32 cellular contexts compared by ENCODE assay signal in the genomic region with DNA sequence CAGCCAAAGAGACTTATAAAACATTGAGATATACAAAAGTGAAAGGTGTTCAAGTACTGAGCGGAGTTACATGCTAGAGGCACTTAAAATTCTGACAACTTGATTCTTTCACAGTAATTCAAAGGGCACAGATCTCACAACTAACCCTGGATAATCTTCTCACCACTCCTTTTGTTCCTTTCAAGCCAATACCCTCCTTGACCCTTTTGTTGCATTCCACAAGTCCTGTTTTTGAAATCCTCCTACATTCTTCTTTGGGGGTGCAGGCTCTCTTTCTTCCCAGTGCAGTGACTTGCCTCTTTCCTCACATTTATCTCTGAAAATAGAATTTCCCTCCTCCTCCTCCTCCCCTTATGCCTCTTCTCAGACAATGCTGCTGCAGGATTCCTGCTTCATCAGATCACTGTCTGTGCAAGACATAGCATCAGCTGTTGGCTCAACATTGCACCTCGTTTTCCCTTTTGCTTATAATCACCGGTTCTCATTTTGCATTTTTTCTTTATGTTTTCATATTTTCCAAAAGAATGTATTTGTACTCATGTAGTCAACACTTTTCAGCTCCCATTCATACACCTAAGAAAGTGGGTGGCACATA.
DNase-seq lines count a peak whose midpoint lies in the region; ATAC-seq and TF ChIP-seq lines count a peak whose summit lies in the region.
"Had no signal": no experiment of that assay in that cellular context is flagged by ENCODE, and none has a peak within 500 bp of the region (broad histone marks: within the 10 kb centered on the region; RNA-seq: fewer than 3 reads in every experiment).

No MANE protein-coding gene starts in this region.

- ATAC-seq in left cardiac atrium (no peak), HG03354 (IDR thresholded peaks at IDR 0.05; ENCODE audit: poor library complexity, severe bottlenecking, unreplicated experiment) (no peak)
- ATAC-seq: HCT116 had no signal

- H3K36me3 ChIP-seq in cardiac muscle cell (no peaks in the 10 kb centered on the region), endodermal cell (ENCODE audit: control insufficient read depth, insufficient read depth, low read length) (no peaks in the 10 kb centered on the region), MG63 (no peaks in the 10 kb centered on the region)
- H3K36me3 ChIP-seq: esophagus muscularis mucosa, left ventricle myocardium inferior, sigmoid colon, thoracic aorta, uterus had no signal

- H3K27me3 ChIP-seq in cardiac muscle cell (no peaks in the 10 kb centered on the region), endodermal cell (ENCODE audit: control insufficient read depth, insufficient read depth, low read length, poor library complexity, severe bottlenecking) (no peaks in the 10 kb centered on the region), MG63 (no peaks in the 10 kb centered on the region)
- H3K27me3 ChIP-seq: esophagus muscularis mucosa, hepatocyte, sigmoid colon had no signal

- no peak overlapping the region for H3K4me3 Mint-ChIP-seq in endodermal cell
- H3K4me3 Mint-ChIP-seq: activated naive CD4-positive, alpha-beta T cell treated with anti-CD3 and anti-CD28 coated beads for 36 hours; CD4-positive, alpha-beta memory T cell; nephron progenitor cell had no signal

- H3K27ac ChIP-seq in cardiac muscle cell (peak overlapping the region; percentile 46), endodermal cell (ENCODE audit: low read depth, low read length) (peak overlapping the region; percentile 29)
- H3K27ac ChIP-seq: 22Rv1, coronary artery, esophagus muscularis mucosa, hepatocyte, left ventricle myocardium inferior, sigmoid colon, thoracic aorta, uterus had no signal

- no peaks in the 10 kb centered on the region for H3K9me3 Mint-ChIP-seq in endodermal cell
- H3K9me3 Mint-ChIP-seq: nephron progenitor cell had no signal

- H3K36me3 Mint-ChIP-seq in endodermal cell (ENCODE audit: low read depth), result no peaks in the 10 kb centered on the region
- H3K36me3 Mint-ChIP-seq: CD4-positive, alpha-beta memory T cell had no signal

- H3K4me1 ChIP-seq in cardiac muscle cell (ENCODE audit: low read depth) (peaks cover 16% of the 10 kb centered on the region), endodermal cell (ENCODE audit: control insufficient read depth, insufficient read depth, low read length) (peaks cover 19% of the 10 kb centered on the region)
- H3K4me1 ChIP-seq: esophagus muscularis mucosa, left ventricle myocardium inferior, sigmoid colon, uterus had no signal

- no peaks in the 10 kb centered on the region for H3K27me3 Mint-ChIP-seq in endodermal cell (ENCODE audit: insufficient read depth)
- H3K27me3 Mint-ChIP-seq: CD4-positive, alpha-beta memory T cell; progenitor cell of endocrine pancreas had no signal

- peaks cover 34% of the 10 kb centered on the region for H3K4me1 Mint-ChIP-seq in endodermal cell
- H3K4me1 Mint-ChIP-seq: CD4-positive, alpha-beta memory T cell had no signal

- peak overlapping the region; percentile 44 for H3K27ac Mint-ChIP-seq in endodermal cell
- H3K27ac Mint-ChIP-seq: activated naive CD4-positive, alpha-beta T cell treated with anti-CD3 and anti-CD28 coated beads for 36 hours; CD4-positive, alpha-beta memory T cell; nephron progenitor cell; progenitor cell of endocrine pancreas had no signal

- H3K9ac ChIP-seq in endodermal cell (ENCODE audit: extremely low read depth, low read length, poor library complexity, severe bottlenecking), result peak overlapping the region; percentile 17

- intact Hi-C loops in left cardiac atrium (cut with DNase I), result no loop called here

- H3K4me3 ChIP-seq in cardiac muscle cell, result no peak overlapping the region
- peak overlapping the region; percentile 38 for H3K4me3 ChIP-seq in endodermal cell (ENCODE audit: low read length)
- no peak overlapping the region for H3K4me3 ChIP-seq in MG63
- H3K4me3 ChIP-seq: coronary artery, esophagus muscularis mucosa, hepatocyte, left ventricle myocardium inferior, sigmoid colon, thoracic aorta, uterus had no signal

- TF ChIP-seq CTCF in cardiac muscle cell (IDR thresholded peaks at IDR 0.05; ENCODE audit: low read depth, low read length) (no peak), endodermal cell (conservative IDR thresholded peaks at IDR 0.05) (no peak)

- 73 to 80% methylated on average over 1 to 3 of the region's 3 CpGs for WGBS in endodermal cell (ENCODE audit: insufficient coverage in 1 of 2, insufficient read length in 1 of 2), 2 experiments

- H3K9me3 ChIP-seq in cardiac muscle cell (ENCODE audit: low read depth) (no peaks in the 10 kb centered on the region), endodermal cell (ENCODE audit: control insufficient read depth, low read length) (no peaks in the 10 kb centered on the region), MG63 (no peaks in the 10 kb centered on the region)
- H3K9me3 ChIP-seq: esophagus muscularis mucosa, left ventricle myocardium inferior, sigmoid colon, thoracic aorta, uterus had no signal

- peak in 1 of 2 donors; percentile 15 for DNase-seq in cardiac muscle cell (ENCODE audit: low read depth in 1 of 2, low spot score in 1 of 2)
- DNase-seq in left cardiac atrium, result no peak
- no peak for DNase-seq in endodermal cell
- DNase-seq in myocyte (ENCODE audit: low read depth), result peak; percentile 13
- no peak for DNase-seq in MG63
- no peak for DNase-seq in stimulated activated CD4-positive, alpha-beta T cell treated with anti-CD3 and anti-CD28 coated beads, Interleukin-15, amount 100 ng/mL, for 24 hours
- no peak for DNase-seq in kidney glomerular epithelial cell (lab: John Stamatoyannopoulos, UW)
- DNase-seq: activated CD4-positive, CD25-positive, alpha-beta regulatory T cell; activated naive CD4-positive, alpha-beta T cell treated with anti-CD3 and anti-CD28 coated beads for 36 hours; AML-193; CD4-positive, alpha-beta memory T cell; DMS 273 treated with DMSO at 0.1 percent for 48 hours; KBM-7; left ventricle myocardium inferior; midbrain; MM.1S; NCI-H2081; NCI-H345; NCI-H82; nephron progenitor cell; sigmoid colon; stimulated activated naive CD4-positive, alpha-beta T cell; T-helper 1 cell; uterus had no signal
